Comparison of ENCODE assay signal across 8 cellular contexts in genomic region chr2:230873670-230874401, GRCh38.
A peak's percentile ranks its signal among the peaks of the same experiment; 100 is the strongest.
DNase-seq lines count a peak whose midpoint lies in the region; ATAC-seq and TF ChIP-seq lines count a peak whose summit lies in the region.

No MANE protein-coding gene starts in this region.

- no peak overlapping the region for H3K4me3 Mint-ChIP-seq in T-helper 2 cell treated with Interferon-gamma antibody and Interleukin-4, amounts not matched to agents 5 μg/mL and 100 μg/mL, for 36 hours

- H3K36me3 Mint-ChIP-seq in T-helper 2 cell treated with Interferon-gamma antibody and Interleukin-4, amounts not matched to agents 5 μg/mL and 100 μg/mL, for 36 hours (ENCODE audit: low read depth): no peaks in the 10 kb centered on the region

- DNase-seq in germinal center (ENCODE audit: low spot score): peak; percentile 75
- no peak for DNase-seq in NCI-H2171 treated with DMSO at 0.1 percent for 48 hours (lab: John Stamatoyannopoulos, UW)
- no peak for DNase-seq in DMS53 treated with DMSO at 0.1 percent for 48 hours (lab: John Stamatoyannopoulos, UW; ENCODE audit: unreplicated experiment)
- no peak for DNase-seq in T-helper 2 cell treated with Interferon-gamma antibody and Interleukin-4, amounts not matched to agents 5 μg/mL and 100 μg/mL, for 36 hours (ENCODE audit: low spot score)
- DNase-seq in NOMO-1 (lab: John Stamatoyannopoulos, UW; ENCODE audit: unreplicated experiment in 2 of 2): no peak

- no peak overlapping the region for H3K27ac Mint-ChIP-seq in T-helper 2 cell treated with Interferon-gamma antibody and Interleukin-4, amounts not matched to agents 5 μg/mL and 100 μg/mL, for 36 hours

- no peaks in the 10 kb centered on the region for H3K4me1 Mint-ChIP-seq in T-helper 2 cell treated with Interferon-gamma antibody and Interleukin-4, amounts not matched to agents 5 μg/mL and 100 μg/mL, for 36 hours (ENCODE audit: low read depth)

- ATAC-seq in GM18505 (IDR thresholded peaks at IDR 0.05; ENCODE audit: unreplicated experiment): peak; percentile 52
- ATAC-seq in GM19467 (IDR thresholded peaks at IDR 0.05; ENCODE audit: unreplicated experiment): peak; percentile 71
- peak; percentile 62 for ATAC-seq in HG03139 (IDR thresholded peaks at IDR 0.05; ENCODE audit: unreplicated experiment)

- no peak for TF ChIP-seq POLR2A in GM18505 (IDR thresholded peaks at IDR 0.05; ENCODE audit: borderline replicate concordance, extremely low read depth, insufficient read depth, insufficient read length)

- peaks cover 2% of the 10 kb centered on the region for H3K27me3 Mint-ChIP-seq in T-helper 2 cell treated with Interferon-gamma antibody and Interleukin-4, amounts not matched to agents 5 μg/mL and 100 μg/mL, for 36 hours (ENCODE audit: low read depth)

- no peaks in the 10 kb centered on the region for H3K9me3 Mint-ChIP-seq in T-helper 2 cell treated with Interferon-gamma antibody and Interleukin-4, amounts not matched to agents 5 μg/mL and 100 μg/mL, for 36 hours
